Comparison of ENCODE assay signal across 8 cellular contexts in the genomic region with DNA sequence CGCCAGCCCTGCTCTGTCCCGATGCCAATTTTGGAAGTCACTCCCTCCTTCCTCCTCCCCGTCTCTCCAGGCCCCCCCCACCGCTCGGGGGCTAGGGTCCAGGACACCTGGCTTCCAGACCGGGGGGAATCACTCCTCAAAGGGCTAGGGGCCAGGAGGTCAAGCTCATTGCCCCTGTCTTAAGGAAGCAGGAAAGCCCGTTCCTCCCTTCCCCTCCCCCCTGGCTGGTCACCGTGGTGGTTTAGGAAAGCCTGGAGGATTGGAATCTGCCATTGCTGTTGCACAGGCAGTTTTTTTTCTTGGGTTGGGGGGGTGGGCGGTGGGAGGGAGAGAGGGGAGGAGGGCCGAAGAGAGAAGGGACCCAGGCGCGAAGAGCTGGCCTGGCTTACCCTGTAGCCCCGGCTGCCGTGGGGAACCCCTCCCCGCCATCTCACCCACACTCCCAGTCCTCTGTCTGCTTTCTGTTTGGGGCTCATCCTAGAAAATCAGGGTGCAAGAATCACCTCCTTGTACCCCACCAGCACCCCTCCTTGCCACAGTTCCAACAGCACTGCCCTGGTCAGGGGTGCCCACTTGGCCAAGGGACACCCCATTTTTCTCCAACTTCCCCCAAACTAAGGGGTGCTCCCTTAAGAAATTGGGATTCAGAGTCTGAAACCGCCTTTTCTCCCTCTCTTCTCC. TPM values are rescaled to one million over a fixed set of nuclear protein-coding genes. Genes with fewer than 3 reads are reported as not detected.
DNase-seq lines count a peak whose midpoint lies in the region; ATAC-seq, FAIRE-seq and TF ChIP-seq lines count a peak whose summit lies in the region.

No MANE protein-coding gene starts in this region.

- H3K4me3 ChIP-seq in HEK293 (ENCODE audit: low read depth, low read length): peak overlapping the region; percentile 41
- H3K4me3 ChIP-seq in pancreas: peak overlapping the region in 3 of 4 donors; percentile 25 to 54 (median 52)
- H3K4me3 ChIP-seq in Karpas-422 (ENCODE audit: low read length): no peak overlapping the region

- POLR2A ChIA-PET in HEK293 (lab: Yijun Ruan, JAX): no interaction called here

- H3K4me1 ChIP-seq in HEK293 (ENCODE audit: control insufficient read depth, insufficient read depth, low read length): peaks cover 6% of the 10 kb centered on the region; the same call in 1 of the 2 replicates
- H3K4me1 ChIP-seq in pancreas: peaks cover 0 to 15% (median 0%) of the 10 kb centered on the region in 3 donors
- H3K4me1 ChIP-seq in Karpas-422 (ENCODE audit: low read length): peaks cover 15% of the 10 kb centered on the region

- no peak for TF ChIP-seq CTCF in HEK293 (tag by site-specific recombination; IDR thresholded peaks at IDR 0.05)
- no peak for TF ChIP-seq CTCF in pancreas (IDR thresholded peaks at IDR 0.05)

- 0 out of 2 replicates have a peak, but pooled peaks cover 2% of the 10 kb centered on the region for H4K20me1 ChIP-seq in Karpas-422 (ENCODE audit: insufficient read depth, low read depth, low read length)

- CTCF ChIA-PET in HEK293 (lab: Yijun Ruan, JAX): interaction anchor here (0.6 to 3.1 kb wide), 9 partner anchors 12 to 354 kb away, joined by 3 to 35 read pairs (median 12); no protein-coding TSS in a partner anchor

- H3K79me2 ChIP-seq in Karpas-422 (ENCODE audit: low read length): no peaks in the 10 kb centered on the region

- no peak overlapping the region for H3K4me2 ChIP-seq in Karpas-422 (ENCODE audit: low read depth, low read length, poor library complexity, severe bottlenecking)

- H3K9me3 ChIP-seq in HEK293 (ENCODE audit: control insufficient read depth, insufficient read depth, low read depth, low read length) (no peaks in the 10 kb centered on the region), pancreas (no peaks in the 10 kb centered on the region), Karpas-422 (ENCODE audit: low read length) (no peaks in the 10 kb centered on the region)

- intact Hi-C loops in pancreas (cut with DNase I): no loop called here

- 9 to 14% methylated on average over 9 to 16 of the region's 16 CpGs for WGBS in pancreas, 2 donors

- H2AFZ ChIP-seq in Karpas-422 (ENCODE audit: low read length): no peak overlapping the region

- peak overlapping the region; percentile 54 for H3K27ac ChIP-seq in HEK293 (ENCODE audit: extremely low read depth, low read depth, low read length)
- H3K27ac ChIP-seq in pancreas: peak overlapping the region; percentile 35 to 70 (median 60)
- H3K27ac ChIP-seq in Karpas-422 (ENCODE audit: low read length): no peak overlapping the region

- H3K36me3 ChIP-seq in HEK293 (ENCODE audit: control insufficient read depth in 2 of 2, insufficient read depth in 1 of 2, low read length in 2 of 2) (peaks cover 0 to 16% of the 10 kb centered on the region in 2 experiments; a peak in 1 of 3 replicates), pancreas (no peaks in the 10 kb centered on the region), Karpas-422 (ENCODE audit: insufficient read depth, low read length) (no peaks in the 10 kb centered on the region)

- no peak for FAIRE-seq in frontal cortex (lab: Jason Lieb, UNC)
- FAIRE-seq in pancreas (lab: Jason Lieb, UNC): no peak

- peak; percentile 14 for ATAC-seq in SK-N-SH treated with all-trans-retinoic acid at 6 μM for 48 hours
- ATAC-seq in pancreas: peak; percentile 1 to 33 (median 14)
- no peak for ATAC-seq in HG02759 (IDR thresholded peaks at IDR 0.05; ENCODE audit: unreplicated experiment)

- peak; percentile 60 for DNase-seq in frontal cortex (ENCODE audit: low spot score in 2 of 2)
- peak in 3 of 6 donors; percentile 68 to 78 (median 70) for DNase-seq in pancreas
- no peak for DNase-seq in Karpas-422
- no peak for DNase-seq in NCI-H128 (lab: John Stamatoyannopoulos, UW; ENCODE audit: unreplicated experiment)
- DNase-seq in NOMO-1 treated with dmso at 0.1 percent for 144 hours (lab: John Stamatoyannopoulos, UW; ENCODE audit: unreplicated experiment): no peak

- no peaks in the 10 kb centered on the region for H3K27me3 ChIP-seq in pancreas
- no peaks in the 10 kb centered on the region for H3K27me3 ChIP-seq in Karpas-422 (ENCODE audit: low read length)

- H3K9ac ChIP-seq in Karpas-422 (ENCODE audit: low read length): no peak overlapping the region

- no peaks in the 10 kb centered on the region for H3K9me2 ChIP-seq in Karpas-422 (replicated peaks; ENCODE audit: insufficient read depth, low read length)

TF ChIP-seq in HEK293, 187 proteins besides CTCF, POLR2A, EP300 and RAD21 (continues in another document):
- TF ChIP-seq KLF1 (tag by site-specific recombination; IDR thresholded peaks at IDR 0.05) (no peak), ZNF530 (tag by site-specific recombination; IDR thresholded peaks at IDR 0.05; ENCODE audit: low read depth) (no peak), WT1 (tag by site-specific recombination; IDR thresholded peaks at IDR 0.05) (0 out of 2 replicates have a peak, but pooled peaks have one; percentile 22), IKZF3 (tag by site-specific recombination; IDR thresholded peaks at IDR 0.05) (peak; percentile 72), ZNF16 (tag by site-specific recombination; IDR thresholded peaks at IDR 0.05; ENCODE audit: low read depth) (no peak), KLF16 (tag by site-specific recombination; IDR thresholded peaks at IDR 0.05) (no peak)
- TF ChIP-seq, protein P1, sequence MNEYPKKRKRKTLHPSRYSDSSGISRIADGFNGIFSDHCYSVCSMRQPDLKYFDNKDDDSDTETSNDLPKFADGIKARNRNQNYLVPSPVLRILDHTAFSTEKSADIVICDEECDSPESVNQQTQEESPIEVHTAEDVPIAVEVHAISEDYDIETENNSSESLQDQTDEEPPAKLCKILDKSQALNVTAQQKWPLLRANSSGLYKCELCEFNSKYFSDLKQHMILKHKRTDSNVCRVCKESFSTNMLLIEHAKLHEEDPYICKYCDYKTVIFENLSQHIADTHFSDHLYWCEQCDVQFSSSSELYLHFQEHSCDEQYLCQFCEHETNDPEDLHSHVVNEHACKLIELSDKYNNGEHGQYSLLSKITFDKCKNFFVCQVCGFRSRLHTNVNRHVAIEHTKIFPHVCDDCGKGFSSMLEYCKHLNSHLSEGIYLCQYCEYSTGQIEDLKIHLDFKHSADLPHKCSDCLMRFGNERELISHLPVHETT (tag by site-specific recombination; IDR thresholded peaks at IDR 0.05): no peak

TF ChIP-seq in SK-N-SH treated with all-trans-retinoic acid at 6 μM for 48 hours, 23 proteins besides CTCF, POLR2A, EP300 and RAD21 (continues in another document):
- TF ChIP-seq RARB (CRISPR knock-in tag; IDR thresholded peaks at IDR 0.05) (no peak), ISL1 (CRISPR knock-in tag; IDR thresholded peaks at IDR 0.05) (no peak), ZFP3 (CRISPR knock-in tag; IDR thresholded peaks at IDR 0.05) (no peak), TOX (CRISPR knock-in tag; IDR thresholded peaks at IDR 0.05; ENCODE audit: borderline replicate concordance) (no peak), ZNF565 (CRISPR knock-in tag; conservative IDR thresholded peaks at IDR 0.05; ENCODE audit: low read depth) (no peak), ZNF8 (CRISPR knock-in tag; IDR thresholded peaks at IDR 0.05) (no peak), ARNTL (CRISPR knock-in tag; IDR thresholded peaks at IDR 0.05; ENCODE audit: borderline replicate concordance, low read depth) (no peak), ZNF70 (CRISPR knock-in tag; IDR thresholded peaks at IDR 0.05) (no peak)
- TF ChIP-seq, protein P2, sequence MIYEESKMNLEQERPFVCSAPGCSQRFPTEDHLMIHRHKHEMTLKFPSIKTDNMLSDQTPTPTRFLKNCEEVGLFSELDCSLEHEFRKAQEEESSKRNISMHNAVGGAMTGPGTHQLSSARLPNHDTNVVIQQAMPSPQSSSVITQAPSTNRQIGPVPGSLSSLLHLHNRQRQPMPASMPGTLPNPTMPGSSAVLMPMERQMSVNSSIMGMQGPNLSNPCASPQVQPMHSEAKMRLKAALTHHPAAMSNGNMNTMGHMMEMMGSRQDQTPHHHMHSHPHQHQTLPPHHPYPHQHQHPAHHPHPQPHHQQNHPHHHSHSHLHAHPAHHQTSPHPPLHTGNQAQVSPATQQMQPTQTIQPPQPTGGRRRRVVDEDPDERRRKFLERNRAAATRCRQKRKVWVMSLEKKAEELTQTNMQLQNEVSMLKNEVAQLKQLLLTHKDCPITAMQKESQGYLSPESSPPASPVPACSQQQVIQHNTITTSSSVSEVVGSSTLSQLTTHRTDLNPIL (CRISPR knock-in tag; IDR thresholded peaks at IDR 0.05; ENCODE audit: low read depth): no peak
- TF ChIP-seq, protein P3, sequence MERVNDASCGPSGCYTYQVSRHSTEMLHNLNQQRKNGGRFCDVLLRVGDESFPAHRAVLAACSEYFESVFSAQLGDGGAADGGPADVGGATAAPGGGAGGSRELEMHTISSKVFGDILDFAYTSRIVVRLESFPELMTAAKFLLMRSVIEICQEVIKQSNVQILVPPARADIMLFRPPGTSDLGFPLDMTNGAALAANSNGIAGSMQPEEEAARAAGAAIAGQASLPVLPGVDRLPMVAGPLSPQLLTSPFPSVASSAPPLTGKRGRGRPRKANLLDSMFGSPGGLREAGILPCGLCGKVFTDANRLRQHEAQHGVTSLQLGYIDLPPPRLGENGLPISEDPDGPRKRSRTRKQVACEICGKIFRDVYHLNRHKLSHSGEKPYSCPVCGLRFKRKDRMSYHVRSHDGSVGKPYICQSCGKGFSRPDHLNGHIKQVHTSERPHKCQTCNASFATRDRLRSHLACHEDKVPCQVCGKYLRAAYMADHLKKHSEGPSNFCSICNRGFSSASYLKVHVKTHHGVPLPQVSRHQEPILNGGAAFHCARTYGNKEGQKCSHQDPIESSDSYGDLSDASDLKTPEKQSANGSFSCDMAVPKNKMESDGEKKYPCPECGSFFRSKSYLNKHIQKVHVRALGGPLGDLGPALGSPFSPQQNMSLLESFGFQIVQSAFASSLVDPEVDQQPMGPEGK (CRISPR knock-in tag; IDR thresholded peaks at IDR 0.05; ENCODE audit: borderline replicate concordance): no peak

RNA-seq across cellular contexts. Expression of a gene that starts 2.9 kb away (rescaled TPM):
- 2.0 TPM for total RNA-seq in frontal cortex
- total RNA-seq in pancreas: 1 to 10 TPM; 1.3 to 2.8 (median 2.0) TPM
- 1 to 10 TPM; 2.4 to 3.8 TPM for polyA plus RNA-seq in pancreas
- not detected in 2 replicates for total RNA-seq in Karpas-422 (2014; rRNA removed; shearing (Covaris generic); ENCODE audit: low replicate concordance)

RNA-seq across cellular contexts. Expression of a gene that starts 7.6 kb away (rescaled TPM):
- 13.5 TPM for total RNA-seq in frontal cortex
- 100 to 1,000 TPM in 1 of 6 donors, 10 to 100 TPM in 5; 49.3 to 107 (median 73.4) TPM for total RNA-seq in pancreas
- 100 to 1,000 TPM; 164 to 323 TPM for polyA plus RNA-seq in pancreas
- total RNA-seq in Karpas-422 (2014; rRNA removed; shearing (Covaris generic); ENCODE audit: low replicate concordance): 107 and 310 TPM in 2 replicates

RNA-seq across cellular contexts. Expression of a gene that starts 15.8 kb away (rescaled TPM):
- total RNA-seq in frontal cortex: 0.82 TPM
- total RNA-seq in pancreas: 1 to 10 TPM in 4 of 6 donors, under 1 TPM in 2; 0.74 to 2.5 (median 1.2) TPM
- 1 to 10 TPM; 1.4 to 3.0 TPM for polyA plus RNA-seq in pancreas
- 1.3 and 6.0 TPM in 2 replicates for total RNA-seq in Karpas-422 (2014; rRNA removed; shearing (Covaris generic); ENCODE audit: low replicate concordance)

RNA-seq across cellular contexts. Expression of a gene that starts 23.9 kb away (rescaled TPM):
- total RNA-seq in frontal cortex: not detected
- 1 to 10 TPM in 5 of 6 donors, under 1 TPM in 1; 0.61 to 4.3 (median 2.6) TPM for total RNA-seq in pancreas
- polyA plus RNA-seq in pancreas: 10 to 100 TPM in 1 of 2 donors, 1 to 10 TPM in 1; 7.5 to 17.3 TPM
- not detected in 2 replicates for total RNA-seq in Karpas-422 (2014; rRNA removed; shearing (Covaris generic); ENCODE audit: low replicate concordance)

RNA-seq across cellular contexts. Expression of a gene that starts 24.1 kb away (rescaled TPM):
- total RNA-seq in frontal cortex: under 0.01 TPM
- total RNA-seq in pancreas: not detected
- polyA plus RNA-seq in pancreas: not detected
- not detected in 2 replicates for total RNA-seq in Karpas-422 (2014; rRNA removed; shearing (Covaris generic); ENCODE audit: low replicate concordance)

Comparison
In these comparisons a context has a peak if more than half of its experiments do, and no peak if none do; other contexts are left out.
1. DNase-seq: peak in frontal cortex (2 of 2); none in Karpas-422 (single experiment), NCI-H128 (single experiment) and NOMO-1 treated with dmso at 0.1 percent for 144 hours (single experiment).